In the genomic region with DNA sequence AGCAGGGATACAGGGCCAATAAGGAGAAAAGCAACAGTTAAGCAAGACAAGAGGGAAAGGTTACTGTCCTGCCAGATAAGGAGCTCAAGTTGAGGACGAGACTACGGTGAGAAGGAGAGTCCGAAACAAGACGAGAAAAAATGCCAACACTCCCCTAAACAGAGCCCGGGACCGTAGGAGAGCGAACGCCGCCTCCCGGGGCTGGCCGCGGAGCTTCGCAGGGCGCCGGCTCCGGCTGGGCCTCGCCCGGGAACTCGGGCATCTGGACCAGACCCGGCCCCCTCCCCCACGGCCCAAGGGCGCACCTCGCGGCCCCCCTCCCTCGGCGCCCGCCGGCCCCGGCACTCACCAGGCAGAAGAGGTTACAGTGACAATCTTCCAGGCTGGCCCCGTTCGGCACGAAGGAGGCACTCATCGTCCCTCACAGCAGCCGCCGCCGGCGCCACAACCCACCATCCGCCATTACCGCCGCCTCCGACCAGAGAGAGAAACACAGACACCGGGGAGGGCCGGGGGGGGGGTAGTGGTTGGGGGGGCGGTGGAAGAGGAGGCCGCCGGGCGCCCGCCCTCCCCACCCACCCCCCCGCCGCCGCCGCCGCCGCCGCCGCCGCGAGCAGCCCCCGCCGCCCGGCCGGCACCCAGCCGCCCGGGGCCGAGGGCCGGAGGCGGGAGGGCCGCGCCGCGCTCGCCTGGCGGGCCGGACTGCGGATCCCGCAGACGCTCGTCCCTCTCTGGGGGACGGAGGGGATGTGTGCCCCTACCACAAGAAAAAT, we compare ENCODE assay signal across 8 cellular contexts. TPM values are rescaled to one million over a fixed set of nuclear protein-coding genes. Genes with fewer than 3 reads are reported as not detected.
DNase-seq lines count a peak whose midpoint lies in the region; ATAC-seq and TF ChIP-seq lines count a peak whose summit lies in the region.

A gene with protein sequence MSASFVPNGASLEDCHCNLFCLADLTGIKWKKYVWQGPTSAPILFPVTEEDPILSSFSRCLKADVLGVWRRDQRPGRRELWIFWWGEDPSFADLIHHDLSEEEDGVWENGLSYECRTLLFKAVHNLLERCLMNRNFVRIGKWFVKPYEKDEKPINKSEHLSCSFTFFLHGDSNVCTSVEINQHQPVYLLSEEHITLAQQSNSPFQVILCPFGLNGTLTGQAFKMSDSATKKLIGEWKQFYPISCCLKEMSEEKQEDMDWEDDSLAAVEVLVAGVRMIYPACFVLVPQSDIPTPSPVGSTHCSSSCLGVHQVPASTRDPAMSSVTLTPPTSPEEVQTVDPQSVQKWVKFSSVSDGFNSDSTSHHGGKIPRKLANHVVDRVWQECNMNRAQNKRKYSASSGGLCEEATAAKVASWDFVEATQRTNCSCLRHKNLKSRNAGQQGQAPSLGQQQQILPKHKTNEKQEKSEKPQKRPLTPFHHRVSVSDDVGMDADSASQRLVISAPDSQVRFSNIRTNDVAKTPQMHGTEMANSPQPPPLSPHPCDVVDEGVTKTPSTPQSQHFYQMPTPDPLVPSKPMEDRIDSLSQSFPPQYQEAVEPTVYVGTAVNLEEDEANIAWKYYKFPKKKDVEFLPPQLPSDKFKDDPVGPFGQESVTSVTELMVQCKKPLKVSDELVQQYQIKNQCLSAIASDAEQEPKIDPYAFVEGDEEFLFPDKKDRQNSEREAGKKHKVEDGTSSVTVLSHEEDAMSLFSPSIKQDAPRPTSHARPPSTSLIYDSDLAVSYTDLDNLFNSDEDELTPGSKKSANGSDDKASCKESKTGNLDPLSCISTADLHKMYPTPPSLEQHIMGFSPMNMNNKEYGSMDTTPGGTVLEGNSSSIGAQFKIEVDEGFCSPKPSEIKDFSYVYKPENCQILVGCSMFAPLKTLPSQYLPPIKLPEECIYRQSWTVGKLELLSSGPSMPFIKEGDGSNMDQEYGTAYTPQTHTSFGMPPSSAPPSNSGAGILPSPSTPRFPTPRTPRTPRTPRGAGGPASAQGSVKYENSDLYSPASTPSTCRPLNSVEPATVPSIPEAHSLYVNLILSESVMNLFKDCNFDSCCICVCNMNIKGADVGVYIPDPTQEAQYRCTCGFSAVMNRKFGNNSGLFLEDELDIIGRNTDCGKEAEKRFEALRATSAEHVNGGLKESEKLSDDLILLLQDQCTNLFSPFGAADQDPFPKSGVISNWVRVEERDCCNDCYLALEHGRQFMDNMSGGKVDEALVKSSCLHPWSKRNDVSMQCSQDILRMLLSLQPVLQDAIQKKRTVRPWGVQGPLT (N-terminal part only) (minus strand): TSS at position 488 of the 773 bp plus-strand sequence. CDS start 73 bp downstream, at position 415.

- H3K9me3 Mint-ChIP-seq in T-cell (no peaks in the 10 kb centered on the region), type B pancreatic cell (no peaks in the 10 kb centered on the region)
- H3K9me3 Mint-ChIP-seq in activated naive CD8-positive, alpha-beta T cell treated with anti-CD3 and anti-CD28 coated beads, Interleukin-2, amount 50 U/mL, for 24 hours = no peaks in the 10 kb centered on the region

- POLR2A ChIA-PET in T-cell (lab: Charles Lee) = interaction anchor here in 1 of 2 donors (0.7 kb wide), 1 partner anchor 19 kb away, joined by 5 read pairs; no protein-coding TSS in a partner anchor

- H3K27me3 Mint-ChIP-seq in T-cell (no peaks in the 10 kb centered on the region), type B pancreatic cell (no peaks in the 10 kb centered on the region)
- no peaks in the 10 kb centered on the region for H3K27me3 Mint-ChIP-seq in activated naive CD8-positive, alpha-beta T cell treated with anti-CD3 and anti-CD28 coated beads, Interleukin-2, amount 50 U/mL, for 24 hours

- CTCF ChIA-PET in T-cell (lab: Charles Lee) = interaction anchor here in 1 of 2 donors (0.6 to 1.2 kb wide), 12 partner anchors 9 to 1371 kb away, joined by 3 to 14 read pairs (median 4); a partner anchor contains a TSS

- intact Hi-C loops in cardiac septum (cut with DNase I) = loop anchor here (2.0 to 5.0 kb wide), 2 partner anchors 138 to 648 kb away; a partner anchor contains a TSS

- H3K4me3 Mint-ChIP-seq in T-cell = peak within 1 kb of the TSS; percentile 95 to 98 (median 97)
- peak within 1 kb of the TSS; percentile 91 for H3K4me3 Mint-ChIP-seq in activated naive CD8-positive, alpha-beta T cell treated with anti-CD3 and anti-CD28 coated beads, Interleukin-2, amount 50 U/mL, for 24 hours
- H3K4me3 Mint-ChIP-seq in type B pancreatic cell = peak within 1 kb of the TSS; percentile 99

- ATAC-seq in T-cell (replicated peaks in 1 of 4) = peak; percentile 42 to 50 (median 44)
- ATAC-seq in activated naive CD8-positive, alpha-beta T cell treated with anti-CD3 and anti-CD28 coated beads, Interleukin-2, amount 50 U/mL, for 24 hours = peak; percentile 27

- H3K36me3 Mint-ChIP-seq in T-cell (peaks cover 16% of the 10 kb centered on the region), type B pancreatic cell (peaks cover 8% of the 10 kb centered on the region)
- H3K36me3 Mint-ChIP-seq in activated naive CD8-positive, alpha-beta T cell treated with anti-CD3 and anti-CD28 coated beads, Interleukin-2, amount 50 U/mL, for 24 hours (ENCODE audit: low read depth) = peaks cover 22% of the 10 kb centered on the region

- no peak for TF ChIP-seq CTCF in type B pancreatic cell (conservative IDR thresholded peaks at IDR 0.05)

- H3K4me1 Mint-ChIP-seq in T-cell = peaks cover 36 to 43% (median 37%) of the 10 kb centered on the region in 3 donors
- peaks cover 41% of the 10 kb centered on the region for H3K4me1 Mint-ChIP-seq in activated naive CD8-positive, alpha-beta T cell treated with anti-CD3 and anti-CD28 coated beads, Interleukin-2, amount 50 U/mL, for 24 hours
- H3K4me1 Mint-ChIP-seq in type B pancreatic cell (ENCODE audit: unreplicated experiment) = peaks cover 20% of the 10 kb centered on the region

- H3K27ac Mint-ChIP-seq in T-cell (peak within 1 kb of the TSS; percentile 95 to 98), type B pancreatic cell (peak within 1 kb of the TSS; percentile 99)
- peak within 1 kb of the TSS; percentile 96 for H3K27ac Mint-ChIP-seq in activated naive CD8-positive, alpha-beta T cell treated with anti-CD3 and anti-CD28 coated beads, Interleukin-2, amount 50 U/mL, for 24 hours

- DNase-seq in NCI-H2107 treated with DMSO at 0.1 percent for 48 hours (lab: John Stamatoyannopoulos, UW; ENCODE audit: unreplicated experiment) = peak; percentile 25
- DNase-seq in NCI-H2107 (lab: John Stamatoyannopoulos, UW) = no peak
- DNase-seq in HK-2 (ENCODE audit: unreplicated experiment) = peak; percentile 57
- peak; percentile 28 to 64 (median 52) for DNase-seq in T-cell
- peak; percentile 61 for DNase-seq in activated naive CD8-positive, alpha-beta T cell treated with anti-CD3 and anti-CD28 coated beads, Interleukin-2, amount 50 U/mL, for 24 hours
- DNase-seq in cardiac septum (ENCODE audit: low spot score) = peak; percentile 81
- DNase-seq in pons (ENCODE audit: low spot score) = peak; percentile 37
- peak; percentile 75 for DNase-seq in type B pancreatic cell (ENCODE audit: extremely low spot score, unreplicated experiment)

RNA-seq across cellular contexts. Expression of the gene that starts here (rescaled TPM):
- 10 to 100 TPM; 60.8 to 82.4 (median 77.6) TPM for total RNA-seq in T-cell
- 47.4 TPM for total RNA-seq in cardiac septum
- 56.6 and 57.1 TPM in 2 replicates for total RNA-seq in type B pancreatic cell (ENCODE audit: low replicate concordance)
